Comparison of ENCODE assay signal across 2 cellular contexts in the genomic region with DNA sequence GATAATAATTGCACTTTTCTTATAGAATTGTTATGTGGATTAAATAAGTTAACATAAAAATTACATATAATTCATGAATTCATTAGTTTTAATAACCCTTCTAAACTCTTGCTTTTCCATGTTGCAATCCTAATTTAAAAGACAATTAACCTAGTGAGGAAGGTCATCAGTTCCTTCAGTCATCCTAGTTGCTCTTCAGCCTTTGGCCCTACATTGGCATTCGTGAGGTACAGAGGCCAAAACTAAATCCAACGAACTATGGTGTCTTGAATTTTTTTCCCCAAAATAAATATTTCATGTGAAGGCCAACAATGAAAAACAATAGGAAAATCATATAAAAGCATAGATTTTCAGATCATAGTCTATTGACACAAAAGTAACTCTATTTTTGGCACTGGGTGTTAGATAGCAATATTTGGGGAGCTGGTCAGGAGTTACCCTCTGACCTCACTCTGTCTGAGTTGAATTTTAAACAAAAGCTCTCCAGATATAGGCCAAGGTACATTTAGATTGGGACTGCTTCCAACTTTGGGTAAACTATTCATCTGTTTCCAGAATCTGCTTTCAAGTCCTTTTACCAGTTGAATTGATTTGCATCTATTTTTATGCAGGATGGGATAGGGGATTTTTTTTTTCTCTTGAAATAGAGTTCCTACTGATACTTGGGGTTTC.
TF ChIP-seq lines count a peak whose summit lies in the region.

No MANE protein-coding gene starts in this region.

TF ChIP-seq in liver, 16 proteins besides CTCF, POLR2A, EP300 and RAD21 (continued from another document):
- TF ChIP-seq REST (IDR thresholded peaks at IDR 0.05), result peak; percentile 54
- no peak for TF ChIP-seq TAF1 (conservative IDR thresholded peaks at IDR 0.05)
- TF ChIP-seq HNF4G (IDR thresholded peaks at IDR 0.05), result peak; percentile 59
- TF ChIP-seq RXRA (IDR thresholded peaks at IDR 0.05), result peak; percentile 75 to 85
- TF ChIP-seq, protein P1, sequence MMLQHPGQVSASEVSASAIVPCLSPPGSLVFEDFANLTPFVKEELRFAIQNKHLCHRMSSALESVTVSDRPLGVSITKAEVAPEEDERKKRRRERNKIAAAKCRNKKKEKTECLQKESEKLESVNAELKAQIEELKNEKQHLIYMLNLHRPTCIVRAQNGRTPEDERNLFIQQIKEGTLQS (IDR thresholded peaks at IDR 0.05), result no peak
- peak; percentile 44 for TF ChIP-seq YY1 (IDR thresholded peaks at IDR 0.05)
- peak; percentile 31 for TF ChIP-seq NR2F2 (IDR thresholded peaks at IDR 0.05)
- peak; percentile 83 to 88 for TF ChIP-seq HNF4A (conservative IDR thresholded peaks at IDR 0.05)
- peak; percentile 36 for TF ChIP-seq MAX (IDR thresholded peaks at IDR 0.05)
- no peak for TF ChIP-seq ZBTB33 (IDR thresholded peaks at IDR 0.05)
- TF ChIP-seq FOXA1 (IDR thresholded peaks at IDR 0.05), result peak; percentile 14
- peak; percentile 50 for TF ChIP-seq SP1 (IDR thresholded peaks at IDR 0.05)
- no peak for TF ChIP-seq GABPA (IDR thresholded peaks at IDR 0.05 in 1 of 2, conservative IDR thresholded peaks at IDR 0.05 in 1 of 2)

TF ChIP-seq in HepG2, 621 proteins besides CTCF, POLR2A, EP300 and RAD21 (continued from another document):
- TF ChIP-seq, protein P2, sequence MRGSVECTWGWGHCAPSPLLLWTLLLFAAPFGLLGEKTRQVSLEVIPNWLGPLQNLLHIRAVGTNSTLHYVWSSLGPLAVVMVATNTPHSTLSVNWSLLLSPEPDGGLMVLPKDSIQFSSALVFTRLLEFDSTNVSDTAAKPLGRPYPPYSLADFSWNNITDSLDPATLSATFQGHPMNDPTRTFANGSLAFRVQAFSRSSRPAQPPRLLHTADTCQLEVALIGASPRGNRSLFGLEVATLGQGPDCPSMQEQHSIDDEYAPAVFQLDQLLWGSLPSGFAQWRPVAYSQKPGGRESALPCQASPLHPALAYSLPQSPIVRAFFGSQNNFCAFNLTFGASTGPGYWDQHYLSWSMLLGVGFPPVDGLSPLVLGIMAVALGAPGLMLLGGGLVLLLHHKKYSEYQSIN (CRISPR knock-in tag; IDR thresholded peaks at IDR 0.05; ENCODE audit: borderline replicate concordance), result no peak
- TF ChIP-seq SOX6 (IDR thresholded peaks at IDR 0.05) (no peak), SOX6 (CRISPR knock-in tag; IDR thresholded peaks at IDR 0.05) (no peak), ZMYM2 (CRISPR knock-in tag; IDR thresholded peaks at IDR 0.05) (no peak), MIER2 (CRISPR knock-in tag; IDR thresholded peaks at IDR 0.05) (no peak), U2AF2 (IDR thresholded peaks at IDR 0.05; ENCODE audit: low read depth, low read length) (no peak), ERF (CRISPR knock-in tag; IDR thresholded peaks at IDR 0.05) (no peak), ZNF788 (CRISPR knock-in tag; IDR thresholded peaks at IDR 0.05; ENCODE audit: borderline replicate concordance) (no peak), ARID3A (IDR thresholded peaks at IDR 0.05; ENCODE audit: low read depth, low read length) (no peak), FOXP4 (CRISPR knock-in tag; IDR thresholded peaks at IDR 0.05) (no peak), NFE2 (CRISPR knock-in tag; IDR thresholded peaks at IDR 0.05) (no peak), ZNF33B (CRISPR knock-in tag; IDR thresholded peaks at IDR 0.05) (no peak), SIX1 (CRISPR knock-in tag; IDR thresholded peaks at IDR 0.05; ENCODE audit: borderline replicate concordance) (no peak)
- TF ChIP-seq, protein P3, sequence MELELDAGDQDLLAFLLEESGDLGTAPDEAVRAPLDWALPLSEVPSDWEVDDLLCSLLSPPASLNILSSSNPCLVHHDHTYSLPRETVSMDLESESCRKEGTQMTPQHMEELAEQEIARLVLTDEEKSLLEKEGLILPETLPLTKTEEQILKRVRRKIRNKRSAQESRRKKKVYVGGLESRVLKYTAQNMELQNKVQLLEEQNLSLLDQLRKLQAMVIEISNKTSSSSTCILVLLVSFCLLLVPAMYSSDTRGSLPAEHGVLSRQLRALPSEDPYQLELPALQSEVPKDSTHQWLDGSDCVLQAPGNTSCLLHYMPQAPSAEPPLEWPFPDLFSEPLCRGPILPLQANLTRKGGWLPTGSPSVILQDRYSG (CRISPR knock-in tag; IDR thresholded peaks at IDR 0.05), result no peak
